In the genomic region with DNA sequence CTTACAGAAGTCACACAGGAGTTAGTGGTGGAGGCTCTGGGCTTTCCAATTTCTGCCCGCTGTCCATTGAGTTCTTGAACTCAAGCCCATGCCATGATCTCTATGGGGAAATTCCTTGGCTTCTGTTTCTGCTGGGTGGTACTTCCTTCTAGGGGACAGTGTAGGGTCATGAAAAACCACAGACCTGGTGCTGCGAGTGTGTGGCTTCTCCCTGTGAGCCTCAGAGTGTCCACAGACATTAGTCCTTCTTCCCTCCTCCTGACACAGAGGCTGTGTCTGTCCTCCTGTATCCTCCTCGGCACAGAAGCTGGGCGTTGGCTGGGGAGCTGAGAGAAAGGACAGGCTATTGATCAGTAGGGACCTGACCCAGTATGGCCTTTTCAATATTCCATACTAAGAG, we compare ENCODE assay signal across 6 cellular contexts. TPM values are rescaled to one million over a fixed set of nuclear protein-coding genes. Genes with fewer than 3 reads are reported as not detected.
"Had no signal": no experiment of that assay in that cellular context is flagged by ENCODE, and none has a peak within 500 bp of the region (broad histone marks: within the 10 kb centered on the region; RNA-seq: fewer than 3 reads in every experiment).

No MANE protein-coding gene starts in this region.

- H3K27ac ChIP-seq: HL-60 had no signal

- H3K4me3 ChIP-seq: GM23338 had no signal

- ATAC-seq: GM23338 had no signal

- DNase-seq: H9, HCEC 1CT, IMR-90 had no signal

RNA-seq across cellular contexts. Expression of a gene that starts 6.3 kb away (rescaled TPM):
- total RNA-seq: HT-29, IMR-90 had no signal
- polyA plus RNA-seq: IMR-90 had no signal
